ENCODE assay signal across 8 cellular contexts in the genomic region with DNA sequence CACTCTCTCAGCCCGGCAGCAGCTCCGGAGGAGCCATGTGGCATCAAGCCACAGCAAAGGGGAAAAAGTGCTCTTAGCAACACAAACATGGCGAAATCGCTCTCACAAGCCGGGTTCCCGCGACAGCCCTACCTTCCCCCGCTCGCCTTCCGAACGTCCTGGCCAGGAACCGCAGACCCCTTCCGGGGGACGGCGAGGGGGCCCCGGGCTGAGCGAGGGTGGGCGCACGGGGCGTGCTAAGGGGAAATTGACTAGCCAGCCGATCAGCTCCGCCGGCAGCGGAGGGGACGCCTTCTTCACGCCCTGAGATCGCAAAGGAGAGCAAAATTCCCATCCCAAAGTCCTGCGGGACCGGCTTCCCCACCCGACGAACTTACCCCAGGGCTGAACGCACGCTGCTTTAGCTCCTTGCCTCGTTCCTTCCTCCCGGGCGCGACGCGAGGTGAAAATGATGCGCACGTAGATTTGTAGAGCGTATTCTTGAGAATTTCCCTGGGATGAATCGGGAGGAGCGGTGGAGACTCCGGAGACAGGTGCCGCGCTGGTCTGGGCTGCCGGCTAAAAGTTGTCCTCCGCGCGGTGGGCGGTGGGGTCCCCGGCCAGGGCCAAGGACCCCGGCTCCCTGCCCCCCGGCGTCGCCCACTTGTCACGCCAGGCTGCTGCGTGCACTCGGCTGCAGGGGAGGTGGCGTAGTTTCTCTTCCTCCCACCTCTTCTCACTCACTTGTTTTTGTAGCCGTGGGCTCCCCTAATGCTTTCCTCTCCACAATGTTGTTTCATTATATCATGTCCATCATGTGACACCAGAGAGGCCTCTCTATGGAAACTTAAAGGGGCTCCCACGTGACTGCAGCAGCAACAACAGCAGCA.
DNase-seq lines count a peak whose midpoint lies in the region; ATAC-seq and TF ChIP-seq lines count a peak whose summit lies in the region.

No MANE protein-coding gene starts in this region.

- H3K36me3 ChIP-seq in GM23338 (ENCODE audit: insufficient read depth) (no peaks in the 10 kb centered on the region), SK-N-MC (ENCODE audit: insufficient read depth, low read length) (no peaks in the 10 kb centered on the region), parathyroid adenoma (ENCODE audit: control insufficient read depth, insufficient read depth, low read length) (no peaks in the 10 kb centered on the region), upper lobe of right lung (peaks cover 20% of the 10 kb centered on the region)

- H3K27me3 ChIP-seq in GM23338 (ENCODE audit: insufficient read depth) (peaks cover 13% of the 10 kb centered on the region), parathyroid adenoma (ENCODE audit: control insufficient read depth, insufficient read depth, low read length) (no peaks in the 10 kb centered on the region), upper lobe of right lung (no peaks in the 10 kb centered on the region)

- H3K9ac ChIP-seq in SK-N-MC (ENCODE audit: insufficient read length) = peak overlapping the region; percentile 89
- peak overlapping the region; percentile 96 for H3K9ac ChIP-seq in parathyroid adenoma

- H3K4me2 ChIP-seq in GM23338 = peak overlapping the region; percentile 99
- peak overlapping the region; percentile 78 for H3K4me2 ChIP-seq in parathyroid adenoma (ENCODE audit: low read length)

- ATAC-seq in GM23338 (peak; percentile 4), Right ventricle myocardium inferior (peak; percentile 51), upper lobe of right lung (peak; percentile 50)

- intact Hi-C loops in Right ventricle myocardium inferior (cut with DNase I) = loop anchor here (2.0 to 5.0 kb wide), 5 partner anchors 180 to 320 kb away; partner anchors contain the start of gene MKLN1
- intact Hi-C loops in upper lobe of right lung (cut with DNase I) = no loop called here

- H3K9me2 ChIP-seq in GM23338 (ENCODE audit: insufficient read depth) = no peaks in the 10 kb centered on the region

- H3K4me1 Mint-ChIP-seq in GM23338 = peaks cover 54% of the 10 kb centered on the region
- H3K4me1 Mint-ChIP-seq in activated naive CD8-positive, alpha-beta T cell treated with anti-CD3 and anti-CD28 coated beads for 36 hours = peaks cover 66% of the 10 kb centered on the region

- H2AFZ ChIP-seq in GM23338 (peak overlapping the region; percentile 63; the same call in 1 of the 2 replicates), parathyroid adenoma (peak overlapping the region; percentile 90)

- H3K4me1 ChIP-seq in GM23338 (ENCODE audit: insufficient read depth) (peaks cover 34% of the 10 kb centered on the region), parathyroid adenoma (peaks cover 9% of the 10 kb centered on the region), upper lobe of right lung (peaks cover 53% of the 10 kb centered on the region)

- H3K36me3 Mint-ChIP-seq in GM23338 (ENCODE audit: low read depth) = peaks cover 11% of the 10 kb centered on the region; the same call in 2 of the 3 replicates
- H3K36me3 Mint-ChIP-seq in activated naive CD8-positive, alpha-beta T cell treated with anti-CD3 and anti-CD28 coated beads for 36 hours = peaks cover 19% of the 10 kb centered on the region

- no peaks in the 10 kb centered on the region for H3F3A ChIP-seq in GM23338 (replicated peaks; ENCODE audit: low read depth)

- peak; percentile 40 for DNase-seq in GF-D8 (lab: John Stamatoyannopoulos, UW)
- peak; percentile 72 for DNase-seq in GM23338 (ENCODE audit: low spot score)
- no peak for DNase-seq in LNCaP clone FGC (ENCODE audit: low read depth)
- no peak for DNase-seq in SK-N-MC (ENCODE audit: low read depth, low spot score)
- peak; percentile 80 for DNase-seq in activated naive CD8-positive, alpha-beta T cell treated with anti-CD3 and anti-CD28 coated beads for 36 hours
- peak; percentile 80 for DNase-seq in Right ventricle myocardium inferior (ENCODE audit: missing footprints)
- DNase-seq in upper lobe of right lung = peak; percentile 84

- H3K27me3 Mint-ChIP-seq in GM23338 (ENCODE audit: insufficient read depth, low read depth, poor library complexity) = peaks cover 18% of the 10 kb centered on the region
- no peaks in the 10 kb centered on the region for H3K27me3 Mint-ChIP-seq in activated naive CD8-positive, alpha-beta T cell treated with anti-CD3 and anti-CD28 coated beads for 36 hours

- no peaks in the 10 kb centered on the region for H3K9me3 ChIP-seq in SK-N-MC (ENCODE audit: low read depth, low read length)
- no peaks in the 10 kb centered on the region for H3K9me3 ChIP-seq in parathyroid adenoma (ENCODE audit: control insufficient read depth, low read length)
- H3K9me3 ChIP-seq in upper lobe of right lung = no peaks in the 10 kb centered on the region

- peak overlapping the region; percentile 91 for H3K4me3 Mint-ChIP-seq in GM23338
- H3K4me3 Mint-ChIP-seq in activated naive CD8-positive, alpha-beta T cell treated with anti-CD3 and anti-CD28 coated beads for 36 hours = peak overlapping the region; percentile 99

- H3K9me3 Mint-ChIP-seq in GM23338 = no peaks in the 10 kb centered on the region; the same call in 2 of the 3 replicates
- H3K9me3 Mint-ChIP-seq in activated naive CD8-positive, alpha-beta T cell treated with anti-CD3 and anti-CD28 coated beads for 36 hours = no peaks in the 10 kb centered on the region

- TF ChIP-seq CTCF in GM23338 (conservative IDR thresholded peaks at IDR 0.05; ENCODE audit: low read depth in 2 of 2) = no peak
- peak; percentile 14; the same call in 1 of the 2 replicates for TF ChIP-seq CTCF in LNCaP clone FGC (IDR thresholded peaks at IDR 0.05; ENCODE audit: control insufficient read depth, extremely low read depth, insufficient read depth)
- no peak for TF ChIP-seq CTCF in parathyroid adenoma (IDR thresholded peaks at IDR 0.05)
- TF ChIP-seq CTCF in upper lobe of right lung (IDR thresholded peaks at IDR 0.05) = no peak

- H3K79me2 ChIP-seq in GM23338 (replicated peaks; ENCODE audit: insufficient read depth) (peaks cover 42% of the 10 kb centered on the region), parathyroid adenoma (peaks cover 35% of the 10 kb centered on the region)

- H3K4me3 ChIP-seq in GM23338 (peak overlapping the region; percentile 87), LNCaP clone FGC (ENCODE audit: low read depth, low read length) (peak overlapping the region; percentile 87), SK-N-MC (peak overlapping the region; percentile 90), parathyroid adenoma (ENCODE audit: low read depth, low read length) (peak overlapping the region; percentile 94), upper lobe of right lung (peak overlapping the region; percentile 95)

- no peak overlapping the region for H3K27ac ChIP-seq in GM23338 (ENCODE audit: low read depth)
- H3K27ac ChIP-seq in SK-N-MC = peak overlapping the region; percentile 89; the same call in 1 of the 2 replicates
- H3K27ac ChIP-seq in parathyroid adenoma = peak overlapping the region; percentile 99
- H3K27ac ChIP-seq in upper lobe of right lung = peak overlapping the region; percentile 100

- H4K20me1 ChIP-seq in GM23338 (replicated peaks; ENCODE audit: insufficient read depth) = peaks cover 13% of the 10 kb centered on the region; the same call in 1 of the 2 replicates

- H3K27ac Mint-ChIP-seq in GM23338 = peak overlapping the region; percentile 49
- H3K27ac Mint-ChIP-seq in activated naive CD8-positive, alpha-beta T cell treated with anti-CD3 and anti-CD28 coated beads for 36 hours = peak overlapping the region; percentile 99

TF ChIP-seq in GM23338, 12 proteins besides CTCF, POLR2A, EP300 and RAD21:
- TF ChIP-seq, protein P1, sequence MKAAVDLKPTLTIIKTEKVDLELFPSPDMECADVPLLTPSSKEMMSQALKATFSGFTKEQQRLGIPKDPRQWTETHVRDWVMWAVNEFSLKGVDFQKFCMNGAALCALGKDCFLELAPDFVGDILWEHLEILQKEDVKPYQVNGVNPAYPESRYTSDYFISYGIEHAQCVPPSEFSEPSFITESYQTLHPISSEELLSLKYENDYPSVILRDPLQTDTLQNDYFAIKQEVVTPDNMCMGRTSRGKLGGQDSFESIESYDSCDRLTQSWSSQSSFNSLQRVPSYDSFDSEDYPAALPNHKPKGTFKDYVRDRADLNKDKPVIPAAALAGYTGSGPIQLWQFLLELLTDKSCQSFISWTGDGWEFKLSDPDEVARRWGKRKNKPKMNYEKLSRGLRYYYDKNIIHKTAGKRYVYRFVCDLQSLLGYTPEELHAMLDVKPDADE (IDR thresholded peaks at IDR 0.05) = no peak
- no peak for TF ChIP-seq EZH2 (IDR thresholded peaks at IDR 0.05; ENCODE audit: low read depth, unreplicated experiment)

Comparison
In these comparisons a context has a peak if more than half of its experiments do, and no peak if none do; other contexts are left out.
1. DNase-seq: peak in GF-D8 (single experiment), GM23338 (single experiment), activated naive CD8-positive, alpha-beta T cell treated with anti-CD3 and anti-CD28 coated beads for 36 hours (single experiment), Right ventricle myocardium inferior (single experiment) and upper lobe of right lung (single experiment); none in LNCaP clone FGC (single experiment) and SK-N-MC (single experiment).
2. Peak in every context shown above with its lines, with median percentiles within 50 percentile points of each other: ATAC-seq and H3K4me3 ChIP-seq.